Comparison of ENCODE assay signal across 27 cellular contexts in the genomic region with DNA sequence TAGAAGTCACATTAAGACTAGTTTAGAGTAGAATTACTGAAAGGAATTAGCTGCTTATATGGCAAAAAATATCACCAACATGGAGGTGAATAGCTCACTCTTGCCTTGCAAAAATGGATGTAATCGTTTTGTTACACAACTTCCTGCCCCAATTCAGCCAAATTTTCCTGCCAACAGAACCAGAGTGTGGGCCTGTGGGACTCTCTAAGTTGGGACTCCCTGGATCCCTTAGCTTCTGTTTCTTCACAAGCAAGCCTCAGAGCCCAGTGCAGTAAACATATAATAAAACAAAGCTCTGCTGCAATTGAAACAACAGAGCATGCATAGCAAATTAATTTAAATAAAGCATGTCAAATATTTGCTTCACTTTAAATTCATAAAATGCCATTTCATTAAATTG.
"Had no signal": no experiment of that assay in that cellular context is flagged by ENCODE, and none has a peak within 500 bp of the region (broad histone marks: within the 10 kb centered on the region; RNA-seq: fewer than 3 reads in every experiment).

No MANE protein-coding gene starts in this region.

- H3K27me3 ChIP-seq: gastroesophageal sphincter, pancreas, sigmoid colon, tibial nerve, upper lobe of left lung had no signal

- H3K4me1 ChIP-seq: gastroesophageal sphincter, left lung, lower lobe of right lung, pancreas, sigmoid colon, tibial nerve had no signal

- H3K27ac ChIP-seq: dorsolateral prefrontal cortex, epithelial cell of prostate, gastroesophageal sphincter, heart right ventricle, left lung, lower lobe of right lung, pancreas, sigmoid colon, thoracic aorta, tibial nerve, upper lobe of left lung had no signal

- H3K4me3 ChIP-seq: dorsolateral prefrontal cortex, gastroesophageal sphincter, heart right ventricle, left lung, lower lobe of right lung, pancreas, sigmoid colon, thoracic aorta, tibial nerve, upper lobe of left lung had no signal

- ATAC-seq: esophagus mucosa; gastroesophageal sphincter; left lung; lower lobe of right lung; natural killer cell; pancreas; stimulated activated effector memory CD8-positive, alpha-beta T cell treated with anti-CD3 and anti-CD28 coated beads, Interleukin-12 subunit alpha, Interleukin-12 subunit beta, amount 100 ng/mL, for 72 hours; stimulated activated naive CD8-positive, alpha-beta T cell treated with anti-CD3 and anti-CD28 coated beads, Interleukin-15, Interleukin-2, amounts not matched to agents 100 U/mL and 50 U/mL, for 24 hours had no signal

- H3K36me3 ChIP-seq: gastroesophageal sphincter, heart right ventricle, left lung, lower lobe of right lung, pancreas, sigmoid colon, thoracic aorta, tibial nerve, upper lobe of left lung had no signal

- DNase-seq: cortex of kidney; dorsolateral prefrontal cortex; effector CD4-positive, alpha-beta T cell; foreskin fibroblast; heart right ventricle; hippocampal formation; left cardiac atrium; left lung; lower lobe of right lung; natural killer cell; occipital lobe; pancreas; retina; sigmoid colon; stimulated activated CD4-positive, alpha-beta T cell treated with anti-CD3 and anti-CD28 coated beads, Interleukin-2, amount 100 ng/mL, for 24 hours; stimulated activated CD4-positive, alpha-beta T cell treated with anti-CD3 and anti-CD28 coated beads, Interleukin-4, amount 100 ng/mL, for 24 hours; stimulated activated naive CD8-positive, alpha-beta T cell treated with anti-CD3 and anti-CD28 coated beads, Interleukin-15, Interleukin-2, amounts not matched to agents 100 U/mL and 50 U/mL, for 24 hours; substantia nigra; upper lobe of left lung had no signal

- FAIRE-seq: islet of Langerhans, pancreas, urothelium cell line had no signal

- H3K9me3 ChIP-seq: pancreas, sigmoid colon, thoracic aorta, upper lobe of left lung had no signal
